Comparison of ENCODE assay signal across 8 cellular contexts in the genomic region with DNA sequence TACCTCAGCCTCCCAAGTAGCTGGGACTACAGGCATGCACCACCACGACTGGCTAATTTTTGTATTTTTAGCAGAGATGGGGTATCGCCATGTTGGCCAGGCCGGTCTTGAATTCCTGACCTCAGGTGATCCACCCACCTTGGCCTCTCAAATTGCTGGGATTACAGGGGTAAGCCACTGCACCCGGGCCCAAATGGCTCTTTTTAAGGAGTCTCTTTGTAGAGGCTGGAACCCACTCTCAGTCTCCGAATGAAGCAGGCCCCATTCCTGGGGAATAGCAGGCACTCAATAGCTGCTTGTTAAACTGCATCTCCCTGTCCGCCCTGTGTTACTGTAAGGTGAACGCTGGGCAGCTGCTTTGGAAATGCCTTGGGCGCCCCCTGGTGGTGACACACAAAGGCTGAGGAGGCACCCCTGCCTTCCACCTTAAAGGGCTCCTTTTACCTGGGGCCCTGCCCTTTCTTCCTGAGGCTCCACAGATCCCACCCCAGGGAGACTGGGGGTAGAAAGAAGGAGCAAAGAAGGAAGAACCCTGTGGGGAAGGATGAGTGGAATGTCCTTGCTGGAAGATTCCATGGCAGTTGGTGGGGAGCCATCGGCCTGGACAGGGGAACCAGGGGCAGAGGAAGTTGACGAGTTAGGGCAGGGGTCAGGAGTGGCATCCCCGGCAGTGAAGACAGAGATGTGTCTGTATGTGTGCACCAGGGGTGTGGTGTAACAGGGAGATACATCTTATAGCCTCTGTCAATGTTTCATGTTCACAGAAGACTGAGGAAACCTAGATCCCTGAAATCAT. TPM values are rescaled to one million over a fixed set of nuclear protein-coding genes. Genes with fewer than 3 reads are reported as not detected.
DNase-seq lines count a peak whose midpoint lies in the region; ATAC-seq and TF ChIP-seq lines count a peak whose summit lies in the region.

No MANE protein-coding gene starts in this region.

- no peak for TF ChIP-seq POLR2A in esophagus squamous epithelium (IDR thresholded peaks at IDR 0.05)

- peaks cover 14% of the 10 kb centered on the region for H3K4me1 Mint-ChIP-seq in nephron
- H3K4me1 Mint-ChIP-seq in stimulated activated memory B cell treated with anti-CD40 and anti-IgM and Interleukin-4, amounts not matched to agents 10 μg/mL and 1 μg/mL and 100 μg/mL, for 72 hours = peaks cover 30% of the 10 kb centered on the region

- H3K27ac ChIP-seq in PC-9 (no peak overlapping the region), esophagus squamous epithelium (no peak overlapping the region)

- H3K4me1 ChIP-seq in PC-9 (replicated peaks; ENCODE audit: insufficient read depth) (peaks cover 63% of the 10 kb centered on the region), esophagus squamous epithelium (peaks cover 10 to 44% (median 14%) of the 10 kb centered on the region in 3 donors)

- peak; percentile 89 for DNase-seq in G401 (ENCODE audit: low spot score)
- peak; percentile 71 for DNase-seq in LHCN-M2 (ENCODE audit: low read depth)
- DNase-seq in PC-9 = peak; percentile 71 to 74
- DNase-seq in activated T-cell treated with anti-CD3 and anti-CD28 coated beads, Interleukin-2, amount 50 U/mL, for 1 hour = peak; percentile 92
- peak; percentile 49 for DNase-seq in esophagus squamous epithelium (lab: John Stamatoyannopoulos, UW)

- no peaks in the 10 kb centered on the region for H3K36me3 ChIP-seq in PC-9 (ENCODE audit: low read depth)
- H3K36me3 ChIP-seq in esophagus squamous epithelium = no peaks in the 10 kb centered on the region

- no peaks in the 10 kb centered on the region for H3K36me3 Mint-ChIP-seq in nephron (ENCODE audit: low read depth)
- H3K36me3 Mint-ChIP-seq in stimulated activated memory B cell treated with anti-CD40 and anti-IgM and Interleukin-4, amounts not matched to agents 10 μg/mL and 1 μg/mL and 100 μg/mL, for 72 hours = no peaks in the 10 kb centered on the region

- no peaks in the 10 kb centered on the region for H4K20me1 ChIP-seq in PC-9 (ENCODE audit: insufficient read depth)

- peaks cover 46% of the 10 kb centered on the region for H3F3A ChIP-seq in PC-9 (ENCODE audit: insufficient read depth, low read depth)

- intact Hi-C loops in PC-9 (cut with micrococcal nuclease; ENCODE audit: unreplicated experiment) (loop anchor here (1.0 kb wide), 1 partner anchor 49 kb away; the partner anchor contains the start of gene SCRN2), esophagus squamous epithelium (cut with DNase I) (loop anchor here (2.0 kb wide), 1 partner anchor 49 kb away; the partner anchor contains the start of gene SCRN2)

- WGBS in esophagus squamous epithelium, 2 donors = 46 to 69% methylated on average over 5 to 8 of the region's 11 CpGs

- H3K9me3 ChIP-seq in PC-9 (ENCODE audit: insufficient read depth, low read depth) (no peaks in the 10 kb centered on the region), esophagus squamous epithelium (no peaks in the 10 kb centered on the region)

- no TSS peak for BruUV-seq in PC-9 (replicated peaks; lab: Mats Ljungman, UMichigan)

- in situ Hi-C loops in G401 (cut with HindIII; ENCODE audit: low sequenced_read_pairs) = no loop called here

- H3K4me3 Mint-ChIP-seq in nephron = peak overlapping the region in 2 of 3 experiments; percentile 20 to 56
- H3K4me3 Mint-ChIP-seq in stimulated activated memory B cell treated with anti-CD40 and anti-IgM and Interleukin-4, amounts not matched to agents 10 μg/mL and 1 μg/mL and 100 μg/mL, for 72 hours = no peak overlapping the region

- TF ChIP-seq CTCF in PC-9 (conservative IDR thresholded peaks at IDR 0.05) (peak; percentile 95), esophagus squamous epithelium (IDR thresholded peaks at IDR 0.05) (peak; percentile 85 to 99 (median 98)), nephron (IDR thresholded peaks at IDR 0.05; ENCODE audit: unreplicated experiment in 3 of 3) (peak; percentile 96 to 98 (median 97))

- H3K27me3 Mint-ChIP-seq in nephron (ENCODE audit: low read depth) = peaks cover 10% of the 10 kb centered on the region
- H3K27me3 Mint-ChIP-seq in stimulated activated memory B cell treated with anti-CD40 and anti-IgM and Interleukin-4, amounts not matched to agents 10 μg/mL and 1 μg/mL and 100 μg/mL, for 72 hours = no peaks in the 10 kb centered on the region

- H3K27ac Mint-ChIP-seq in nephron = peak overlapping the region in 2 of 3 experiments; percentile 25 to 33
- H3K27ac Mint-ChIP-seq in stimulated activated memory B cell treated with anti-CD40 and anti-IgM and Interleukin-4, amounts not matched to agents 10 μg/mL and 1 μg/mL and 100 μg/mL, for 72 hours = peak overlapping the region; percentile 29

- ATAC-seq in stimulated activated memory B cell treated with anti-CD40 and anti-IgM and Interleukin-4, amounts not matched to agents 10 μg/mL and 1 μg/mL and 100 μg/mL, for 72 hours = peak; percentile 94
- no peak for ATAC-seq in GM18870 (IDR thresholded peaks at IDR 0.05; ENCODE audit: unreplicated experiment)

- CTCF ChIA-PET in PC-9 (lab: Charles Lee) = interaction anchor here (0.7 to 2.7 kb wide), 7 partner anchors 23 to 60 kb away, joined by 3 to 20 read pairs (median 4); partner anchors contain the start of gene SCRN2

- peak overlapping the region; percentile 31; the same call in 1 of the 2 replicates for H3K4me2 ChIP-seq in PC-9

- no peaks in the 10 kb centered on the region for H3K9me3 Mint-ChIP-seq in nephron
- H3K9me3 Mint-ChIP-seq in stimulated activated memory B cell treated with anti-CD40 and anti-IgM and Interleukin-4, amounts not matched to agents 10 μg/mL and 1 μg/mL and 100 μg/mL, for 72 hours = no peaks in the 10 kb centered on the region

- H3K4me3 ChIP-seq in PC-9 = no peak overlapping the region
- H3K4me3 ChIP-seq in esophagus squamous epithelium = no peak overlapping the region

- H3K27me3 ChIP-seq in PC-9 (ENCODE audit: insufficient read depth, low read depth) (no peaks in the 10 kb centered on the region), esophagus squamous epithelium (no peaks in the 10 kb centered on the region)

- no peak overlapping the region for H2AFZ ChIP-seq in PC-9

- peaks cover 11% of the 10 kb centered on the region for H3K79me2 ChIP-seq in PC-9 (ENCODE audit: low read depth)

- H3K9me2 ChIP-seq in PC-9 (ENCODE audit: insufficient read depth) = no peaks in the 10 kb centered on the region

- POLR2A ChIA-PET in PC-9 (lab: Charles Lee; ENCODE audit: unreplicated experiment) = interaction anchor here (0.5 kb wide), 1 partner anchor 44 kb away, joined by 3 read pairs; no protein-coding TSS in a partner anchor

RNA-seq across cellular contexts. Expression of gene SP2, which starts 6.1 kb away (rescaled TPM):
- total RNA-seq in G401 (2014; rRNA removed; shearing (Covaris generic)) = 0.68 and 0.71 TPM in 2 replicates
- total RNA-seq in LHCN-M2 (2014; rRNA removed) (1.7 and 3.4 TPM in 2 replicates), PC-9 (2021) (13.5 and 18.0 TPM in 2 replicates), esophagus squamous epithelium (1 to 10 TPM; 4.0 to 9.9 (median 9.2) TPM)
- 12.0 TPM for polyA plus RNA-seq in LHCN-M2 (2012)

RNA-seq across cellular contexts. Expression of gene SP6, which starts 39.0 kb away (rescaled TPM):
- total RNA-seq in G401 (2014; rRNA removed; shearing (Covaris generic)) = 6.7 and 8.5 TPM in 2 replicates
- total RNA-seq in LHCN-M2 (2014; rRNA removed) (not detected in 2 replicates), PC-9 (2021) (13.3 and 14.9 TPM in 2 replicates), esophagus squamous epithelium (1 to 10 TPM; 1.1 to 6.4 (median 3.8) TPM)
- 0.13 TPM for polyA plus RNA-seq in LHCN-M2 (2012)

RNA-seq across cellular contexts. Expression of gene SCRN2, which starts 48.9 kb away (rescaled TPM):
- 68.4 and 72.7 TPM in 2 replicates for total RNA-seq in G401 (2014; rRNA removed; shearing (Covaris generic))
- total RNA-seq in LHCN-M2 (2014; rRNA removed) = 59.8 and 60.2 TPM in 2 replicates
- polyA plus RNA-seq in LHCN-M2 (2012) = 54.3 TPM
- 31.7 and 43.9 TPM in 2 replicates for total RNA-seq in PC-9 (2021)
- 10 to 100 TPM; 13.9 to 24.8 (median 17.8) TPM for total RNA-seq in esophagus squamous epithelium

RNA-seq across cellular contexts. Expression of gene PNPO, which starts 51.4 kb away (rescaled TPM):
- 50.2 and 90.7 TPM in 2 replicates for total RNA-seq in G401 (2014; rRNA removed; shearing (Covaris generic))
- total RNA-seq in LHCN-M2 (2014; rRNA removed) (47.6 and 54.1 TPM in 2 replicates), PC-9 (2021) (40.2 and 44.1 TPM in 2 replicates), esophagus squamous epithelium (10 to 100 TPM; 25.6 to 38.6 (median 34.2) TPM)
- polyA plus RNA-seq in LHCN-M2 (2012) = 14.3 TPM

RNA-seq across cellular contexts. Expression of gene LRRC46, which starts 58.5 kb away (rescaled TPM):
- total RNA-seq in G401 (2014; rRNA removed; shearing (Covaris generic)) = 0.12 TPM in 1 of 2 replicates, not detected in the other
- total RNA-seq in LHCN-M2 (2014; rRNA removed) (0.45 and 1.4 TPM in 2 replicates), PC-9 (2021) (1.5 and 1.9 TPM in 2 replicates), esophagus squamous epithelium (under 1 TPM in 1 of 4 donors, not detected in 3; 0.18 TPM)
- 1.1 TPM for polyA plus RNA-seq in LHCN-M2 (2012)
